18 cellular contexts compared by ENCODE assay signal in the genomic region with DNA sequence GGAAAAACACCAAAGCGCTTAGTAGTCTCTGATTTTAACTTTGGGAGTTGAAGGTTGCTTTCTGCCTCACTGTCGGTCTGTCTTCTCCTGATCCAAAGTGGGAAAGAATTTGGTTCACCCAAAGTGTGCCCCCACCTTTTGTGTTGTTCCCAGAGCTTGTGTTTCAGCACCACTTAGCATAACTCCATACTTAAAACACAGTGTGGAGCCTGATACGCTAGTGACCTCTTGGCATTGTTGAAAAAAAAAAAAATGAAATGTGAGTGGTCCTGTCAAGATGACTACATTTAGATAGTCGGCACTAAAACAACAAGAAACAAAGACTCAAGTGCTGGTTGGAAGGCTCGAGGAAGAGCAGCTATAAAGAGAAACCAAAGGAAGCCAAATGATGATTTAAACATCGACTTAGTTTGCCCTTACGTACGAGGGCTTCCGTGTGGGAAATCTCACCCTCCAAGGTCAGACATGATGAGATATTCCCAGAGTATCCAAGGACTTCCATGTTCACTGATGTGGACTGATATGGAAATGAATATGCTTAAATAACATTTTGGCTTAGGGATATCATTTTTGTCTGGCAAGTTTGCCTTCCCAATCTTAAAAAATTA.
DNase-seq lines count a peak whose midpoint lies in the region; ATAC-seq, FAIRE-seq and TF ChIP-seq lines count a peak whose summit lies in the region.
"Had no signal": no experiment of that assay in that cellular context is flagged by ENCODE, and none has a peak within 500 bp of the region (broad histone marks: within the 10 kb centered on the region; RNA-seq: fewer than 3 reads in every experiment).

No MANE protein-coding gene starts in this region.

- H3K4me3 ChIP-seq in astrocyte (ENCODE audit: insufficient read depth, low read depth, low read length), result no peak overlapping the region
- no peak overlapping the region for H3K4me3 ChIP-seq in fibroblast of the aortic adventitia (ENCODE audit: low read depth, low read length)
- no peak overlapping the region for H3K4me3 ChIP-seq in sigmoid colon
- H3K4me3 ChIP-seq: SJCRH30 had no signal

- intact Hi-C loops in sigmoid colon (cut with DNase I), result no loop called here
- intact Hi-C loops in activated naive CD4-positive, alpha-beta T cell treated with anti-CD3 and anti-CD28 coated beads for 36 hours (cut with micrococcal nuclease), result no loop called here

- H3K27me3 Mint-ChIP-seq in astrocyte (ENCODE audit: low read depth, unreplicated experiment), result no peaks in the 10 kb centered on the region
- H3K27me3 Mint-ChIP-seq in activated naive CD4-positive, alpha-beta T cell treated with anti-CD3 and anti-CD28 coated beads for 36 hours (ENCODE audit: low read depth), result peaks cover 5% of the 10 kb centered on the region
- H3K27me3 Mint-ChIP-seq: B cell; CD4-positive, alpha-beta T cell had no signal

- H3K27ac ChIP-seq in astrocyte (ENCODE audit: low read depth, low read length), result no peak overlapping the region
- peak overlapping the region in 3 of 4 donors; percentile 44 to 62 (median 58) for H3K27ac ChIP-seq in sigmoid colon
- H3K27ac ChIP-seq: KMS-11, SJCRH30 had no signal

- DNase-seq in astrocyte (ENCODE audit: low read depth) (no peak), fibroblast of the aortic adventitia (ENCODE audit: low read depth) (peak; percentile 31), left kidney (ENCODE audit: low read depth, low spot score) (peak; percentile 12), sigmoid colon (no peak)
- no peak for DNase-seq in activated naive CD4-positive, alpha-beta T cell treated with anti-CD3 and anti-CD28 coated beads for 36 hours
- DNase-seq in stimulated activated CD4-positive, alpha-beta T cell treated with anti-CD3 and anti-CD28 coated beads, Interleukin-4, amount 100 ng/mL, for 4 hours, result no peak
- DNase-seq: CD4-positive, alpha-beta T cell; DMS79; HFFc6; NCI-H1092; NCI-H1694; SJCRH30 had no signal

- H3K9ac ChIP-seq in astrocyte (ENCODE audit: low read length), result no peak overlapping the region
- H3K9ac ChIP-seq: KMS-11 had no signal

- TF ChIP-seq CTCF in astrocyte (IDR thresholded peaks at IDR 0.05; ENCODE audit: insufficient read depth, low read depth, low read length) (no peak), fibroblast of the aortic adventitia (IDR thresholded peaks at IDR 0.05; ENCODE audit: insufficient read depth, low read length) (no peak), sigmoid colon (IDR thresholded peaks at IDR 0.05) (no peak)

- H3K36me3 ChIP-seq in astrocyte (ENCODE audit: insufficient read depth, low read length) (no peaks in the 10 kb centered on the region), sigmoid colon (no peaks in the 10 kb centered on the region)

- H3K27me3 ChIP-seq in astrocyte (ENCODE audit: insufficient read depth, low read length), result no peaks in the 10 kb centered on the region
- no peaks in the 10 kb centered on the region for H3K27me3 ChIP-seq in sigmoid colon
- H3K27me3 ChIP-seq: SJCRH30 had no signal

- no peak for TF ChIP-seq EP300 in sigmoid colon (IDR thresholded peaks at IDR 0.05)

- H3K4me2 ChIP-seq in astrocyte (ENCODE audit: low read length), result no peak overlapping the region
- H3K4me2 ChIP-seq: KMS-11 had no signal

- CTCF ChIA-PET in activated naive CD4-positive, alpha-beta T cell treated with anti-CD3 and anti-CD28 coated beads for 36 hours (lab: Charles Lee), result interaction anchor here (0.9 kb wide), 1 partner anchor 26 kb away, joined by 3 read pairs; no protein-coding TSS in a partner anchor

- H3K9me3 ChIP-seq in astrocyte (ENCODE audit: insufficient read depth, low read depth, low read length) (no peaks in the 10 kb centered on the region), sigmoid colon (no peaks in the 10 kb centered on the region)
- H3K9me3 ChIP-seq: SJCRH30 had no signal

- H3K4me1 ChIP-seq in astrocyte (ENCODE audit: insufficient read depth, low read length), result no peaks in the 10 kb centered on the region
- H3K4me1 ChIP-seq in sigmoid colon, result peaks cover 0 to 44% (median 38%) of the 10 kb centered on the region in 4 donors
- H3K4me1 ChIP-seq: SJCRH30 had no signal

- H3K4me1 Mint-ChIP-seq in astrocyte (ENCODE audit: low read depth, unreplicated experiment), result no peaks in the 10 kb centered on the region
- no peaks in the 10 kb centered on the region for H3K4me1 Mint-ChIP-seq in activated naive CD4-positive, alpha-beta T cell treated with anti-CD3 and anti-CD28 coated beads for 36 hours (ENCODE audit: low read depth)
- H3K4me1 Mint-ChIP-seq: B cell had no signal

- no peak overlapping the region for H2AFZ ChIP-seq in astrocyte (ENCODE audit: low read depth, low read length)

- no peaks in the 10 kb centered on the region for H3K9me3 Mint-ChIP-seq in astrocyte (ENCODE audit: unreplicated experiment)
- H3K9me3 Mint-ChIP-seq in activated naive CD4-positive, alpha-beta T cell treated with anti-CD3 and anti-CD28 coated beads for 36 hours, result no peaks in the 10 kb centered on the region
- H3K9me3 Mint-ChIP-seq: CD4-positive, alpha-beta T cell; HFFc6 had no signal

- ATAC-seq in HG02798 (IDR thresholded peaks at IDR 0.05; ENCODE audit: poor library complexity, unreplicated experiment), result no peak

- H3K27ac Mint-ChIP-seq in astrocyte (ENCODE audit: unreplicated experiment), result no peak overlapping the region
- H3K27ac Mint-ChIP-seq in activated naive CD4-positive, alpha-beta T cell treated with anti-CD3 and anti-CD28 coated beads for 36 hours, result no peak overlapping the region
- H3K27ac Mint-ChIP-seq: B cell; CD4-positive, alpha-beta T cell; HFFc6 had no signal

- TF ChIP-seq POLR2A in sigmoid colon (IDR thresholded peaks at IDR 0.05), result no peak

- peaks cover 8% of the 10 kb centered on the region for H3K36me3 Mint-ChIP-seq in astrocyte (ENCODE audit: low read depth, unreplicated experiment)
- no peaks in the 10 kb centered on the region for H3K36me3 Mint-ChIP-seq in activated naive CD4-positive, alpha-beta T cell treated with anti-CD3 and anti-CD28 coated beads for 36 hours (ENCODE audit: low read depth)

- peak; percentile 39 for FAIRE-seq in astrocyte (lab: Jason Lieb, UNC)
- FAIRE-seq: G401.6, GM12891, GM19239 had no signal

- 68 to 71% methylated on average over 9 of the region's 9 CpGs for WGBS in sigmoid colon, 2 donors

- peaks cover 11% of the 10 kb centered on the region for H4K20me1 ChIP-seq in astrocyte (ENCODE audit: insufficient read depth, low read length)

- H3K4me3 Mint-ChIP-seq in astrocyte (ENCODE audit: unreplicated experiment), result no peak overlapping the region
- H3K4me3 Mint-ChIP-seq in activated naive CD4-positive, alpha-beta T cell treated with anti-CD3 and anti-CD28 coated beads for 36 hours, result no peak overlapping the region
- H3K4me3 Mint-ChIP-seq: B cell; CD4-positive, alpha-beta T cell; HFFc6 had no signal

- H3K79me2 ChIP-seq in astrocyte (ENCODE audit: insufficient read depth, low read length), result peaks cover 6% of the 10 kb centered on the region

Comparison
In these comparisons a context has a peak if more than half of its experiments do, and no peak if none do; other contexts are left out.
1. DNase-seq: peak in fibroblast of the aortic adventitia (single experiment) and left kidney (single experiment); none in astrocyte (single experiment), sigmoid colon (single experiment), activated naive CD4-positive, alpha-beta T cell treated with anti-CD3 and anti-CD28 coated beads for 36 hours (single experiment) and stimulated activated CD4-positive, alpha-beta T cell treated with anti-CD3 and anti-CD28 coated beads, Interleukin-4, amount 100 ng/mL, for 4 hours (0 of 2).